ENCODE assay signal across 1 cellular context in the genomic region with DNA sequence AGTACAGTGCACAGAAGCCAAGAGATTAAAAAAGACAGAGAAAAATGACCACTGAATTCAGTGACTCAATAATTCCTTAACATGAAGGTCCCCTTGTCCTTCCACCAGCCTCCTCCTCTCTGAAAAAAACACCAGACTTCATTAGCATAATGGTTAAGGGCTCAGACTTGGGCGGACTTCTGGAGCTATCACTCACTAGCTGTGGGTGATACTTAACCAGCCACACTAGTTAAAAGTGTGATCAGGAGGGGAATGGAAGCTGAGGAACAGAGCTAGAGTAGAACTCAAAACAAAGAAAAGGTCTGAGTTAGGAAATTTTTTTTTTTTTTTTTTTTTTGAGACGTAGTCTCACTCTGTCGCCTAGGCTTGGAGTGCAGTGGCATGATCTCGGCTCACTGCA.
TF ChIP-seq lines count a peak whose summit lies in the region.

No MANE protein-coding gene starts in this region.

TF ChIP-seq in IMR-90, 13 proteins besides CTCF, POLR2A, EP300 and RAD21:
- TF ChIP-seq MAZ (IDR thresholded peaks at IDR 0.05; ENCODE audit: borderline replicate concordance, low read depth, low read length), result no peak
- TF ChIP-seq RCOR1 (IDR thresholded peaks at IDR 0.05; ENCODE audit: insufficient replicate concordance, low read length), result no peak
- no peak for TF ChIP-seq CHD1 (IDR thresholded peaks at IDR 0.05; ENCODE audit: low read depth, low read length)
TF ChIP-seq in IMR-90: peak in this region for 0.
